25 cellular contexts compared by ENCODE assay signal in the genomic region with DNA sequence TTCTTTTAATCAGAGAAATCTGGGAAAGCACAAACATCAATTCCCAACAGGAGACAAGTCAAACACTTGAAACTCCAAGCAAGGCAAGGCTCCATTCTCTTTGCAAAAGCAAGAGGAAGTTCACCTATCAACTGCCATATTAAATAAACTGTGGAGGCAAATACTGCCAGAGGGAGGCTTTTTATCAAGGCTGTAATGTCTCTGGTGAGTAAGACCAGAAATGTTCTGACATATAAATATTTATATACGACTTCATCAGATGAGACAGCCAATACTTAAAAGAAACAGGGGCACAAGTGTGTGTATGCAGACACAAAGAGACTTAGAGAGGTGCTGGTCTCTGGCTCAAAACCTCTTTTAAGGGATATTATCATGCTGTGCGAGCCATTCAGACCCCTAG. TPM values are rescaled to one million over a fixed set of nuclear protein-coding genes. Genes with fewer than 3 reads are reported as not detected.
DNase-seq lines count a peak whose midpoint lies in the region; ATAC-seq and TF ChIP-seq lines count a peak whose summit lies in the region.
"Had no signal": no experiment of that assay in that cellular context is flagged by ENCODE, and none has a peak within 500 bp of the region (broad histone marks: within the 10 kb centered on the region; RNA-seq: fewer than 3 reads in every experiment).

No MANE protein-coding gene starts in this region.

- H4K5ac ChIP-seq in H9 (ENCODE audit: insufficient read length, low read depth, low read length), result no peak overlapping the region

- H3K27me3 ChIP-seq in H9 (ENCODE audit: insufficient read depth, low read length), result no peaks in the 10 kb centered on the region
- H3K27me3 ChIP-seq: BE2C had no signal

- H3K14ac ChIP-seq in H9 (ENCODE audit: insufficient read depth, low read length), result no peak overlapping the region

- no peak overlapping the region for H3K4me2 ChIP-seq in H9 (ENCODE audit: insufficient read depth, insufficient read length, low read length)
- H3K4me2 ChIP-seq: A549 had no signal

- DNase-seq in COR-L47 (lab: John Stamatoyannopoulos, UW) (peak; percentile 66), NCI-H1092 (lab: John Stamatoyannopoulos, UW) (peak; percentile 17), NCI-H345 treated with DMSO at 0.1 percent for 48 hours (lab: John Stamatoyannopoulos, UW; ENCODE audit: unreplicated experiment) (peak; percentile 75), WTC11 (ENCODE audit: low spot score) (no peak), H9 (no peak)
- DNase-seq: BE2C; KBM-7; MM.1S; NCI-H1048; NCI-H1694 treated with DMSO at 0.1 percent for 48 hours; NCI-H2107; NCI-H2227 treated with DMSO at 0.1 percent for 48 hours; NCI-H524; NK-92 treated with Interleukin-12 subunit alpha and Interleukin-12 subunit beta, amount 100 ng/mL, for 24 hours; SHP77 treated with DMSO at 0.1 percent for 48 hours had no signal

- H3K9ac ChIP-seq in H9 (ENCODE audit: extremely low read depth, insufficient read length, low read length), result no peak overlapping the region

- H2BK20ac ChIP-seq in H9 (ENCODE audit: low read depth, low read length, poor library complexity, severe bottlenecking), result no peak overlapping the region

- no peaks in the 10 kb centered on the region for H3K79me2 ChIP-seq in H9 (ENCODE audit: insufficient read depth, low read length)

- H3K79me1 ChIP-seq in H9 (ENCODE audit: insufficient read depth, low read depth, low read length, poor library complexity, severe bottlenecking), result no peaks in the 10 kb centered on the region

- H2BK12ac ChIP-seq in H9 (ENCODE audit: insufficient read length, low read depth, low read length), result no peak overlapping the region

- no peak overlapping the region for H2AK5ac ChIP-seq in H9 (ENCODE audit: insufficient read length, low read length)

- H3T11ph ChIP-seq in H9 (ENCODE audit: low read length), result no peak overlapping the region

- H3K4me3 Mint-ChIP-seq in WTC11 (no peak overlapping the region), H9 (no peak overlapping the region)

- H3K36me3 Mint-ChIP-seq in WTC11 (no peaks in the 10 kb centered on the region), H9 (ENCODE audit: insufficient read depth in 1 of 3, low read depth in 3 of 3) (no peaks in the 10 kb centered on the region)

- H3K9me3 ChIP-seq in H9 (ENCODE audit: control insufficient read depth, low read depth, low read length), result no peaks in the 10 kb centered on the region
- H3K9me3 ChIP-seq: A549, BE2C had no signal

- no peaks in the 10 kb centered on the region for H3K23me2 ChIP-seq in H9 (ENCODE audit: insufficient read length, low read depth, low read length, poor library complexity, severe bottlenecking)

- no CpG with 5 or more reads among the region's 2 CpGs for WGBS in H9 (ENCODE audit: extremely low coverage, insufficient read length, low lambda C conversion rate)

- no peak overlapping the region for H3K27ac Mint-ChIP-seq in WTC11
- H3K27ac Mint-ChIP-seq in H9, result no peak overlapping the region

- no peak overlapping the region for H3K4ac ChIP-seq in H9 (ENCODE audit: low read depth, low read length)

- H3K23ac ChIP-seq in H9 (ENCODE audit: insufficient read length, low read depth, low read length), result no peak overlapping the region

- H4K8ac ChIP-seq in H9 (replicated peaks; ENCODE audit: insufficient read length, low read depth, low read length), result no peak overlapping the region

- CTCF ChIA-PET in WTC11 (lab: Charles Lee), result interaction anchor here (1.5 kb wide), 1 partner anchor 60 kb away, joined by 4 read pairs; no protein-coding TSS in a partner anchor

- no peaks in the 10 kb centered on the region for H3K9me3 Mint-ChIP-seq in WTC11
- H3K9me3 Mint-ChIP-seq in H9, result no peaks in the 10 kb centered on the region

- no peak overlapping the region for H2AFZ ChIP-seq in H9 (ENCODE audit: low read length)

- no peak overlapping the region for H2BK15ac ChIP-seq in H9 (ENCODE audit: low read depth, low read length)

- ATAC-seq in WTC11 (peak; percentile 20; the same call in 1 of the 2 replicates), HG03097 (IDR thresholded peaks at IDR 0.05; ENCODE audit: low FRiP score, unreplicated experiment) (no peak), HG02610 (IDR thresholded peaks at IDR 0.05; ENCODE audit: unreplicated experiment) (no peak), HG02623 (IDR thresholded peaks at IDR 0.05; ENCODE audit: unreplicated experiment) (no peak)
- ATAC-seq: A549 had no signal

- H3K18ac ChIP-seq in H9 (ENCODE audit: insufficient read length, low read depth, low read length), result no peak overlapping the region

- no peak overlapping the region for H4K91ac ChIP-seq in H9 (ENCODE audit: insufficient read length, low read depth, low read length)

- H3K56ac ChIP-seq in H9 (ENCODE audit: insufficient read length, low read depth, low read length), result no peak overlapping the region

- POLR2A ChIA-PET in WTC11 (lab: Charles Lee), result no interaction called here

- H3K4me1 Mint-ChIP-seq in WTC11 (peaks cover 8% of the 10 kb centered on the region), H9 (peaks cover 10 to 16% of the 10 kb centered on the region in 2 experiments)

- TF ChIP-seq CTCF in WTC11 (IDR thresholded peaks at IDR 0.05), result no peak
- TF ChIP-seq CTCF in H9 (conservative IDR thresholded peaks at IDR 0.05), result no peak

- peaks cover 60% of the 10 kb centered on the region for H3K27me3 Mint-ChIP-seq in WTC11 (ENCODE audit: low read depth)
- peaks cover 4% of the 10 kb centered on the region; the same call in 1 of the 2 replicates for H3K27me3 Mint-ChIP-seq in H9 (ENCODE audit: low read depth)

- no peak overlapping the region for H2BK120ac ChIP-seq in H9 (ENCODE audit: low read depth, low read length, poor library complexity, severe bottlenecking)

- no peak overlapping the region for H2BK5ac ChIP-seq in H9 (ENCODE audit: insufficient read length, low read length)

- H4K20me1 ChIP-seq in H9 (ENCODE audit: control insufficient read depth, insufficient read depth, insufficient read length), result no peaks in the 10 kb centered on the region

- no peak overlapping the region for H3K27ac ChIP-seq in H9 (ENCODE audit: insufficient read length, low read depth, low read length)
- H3K27ac ChIP-seq: A549, HL-60, RWPE1, SK-N-MC had no signal

- H3K4me1 ChIP-seq in H9 (ENCODE audit: insufficient read depth, low read length), result peaks cover 4% of the 10 kb centered on the region; the same call in 1 of the 2 replicates
- H3K4me1 ChIP-seq: A549, BE2C had no signal

TF ChIP-seq in WTC11, 78 proteins besides CTCF, POLR2A, EP300 and RAD21 (continues in another document):
- no peak for TF ChIP-seq MXD4 (CRISPR knock-in tag; IDR thresholded peaks at IDR 0.05; ENCODE audit: borderline replicate concordance)
- TF ChIP-seq TEAD1 (CRISPR knock-in tag; IDR thresholded peaks at IDR 0.05), result no peak
- TF ChIP-seq, protein P1, sequence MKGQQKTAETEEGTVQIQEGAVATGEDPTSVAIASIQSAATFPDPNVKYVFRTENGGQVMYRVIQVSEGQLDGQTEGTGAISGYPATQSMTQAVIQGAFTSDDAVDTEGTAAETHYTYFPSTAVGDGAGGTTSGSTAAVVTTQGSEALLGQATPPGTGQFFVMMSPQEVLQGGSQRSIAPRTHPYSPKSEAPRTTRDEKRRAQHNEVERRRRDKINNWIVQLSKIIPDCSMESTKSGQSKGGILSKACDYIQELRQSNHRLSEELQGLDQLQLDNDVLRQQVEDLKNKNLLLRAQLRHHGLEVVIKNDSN (CRISPR knock-in tag; IDR thresholded peaks at IDR 0.05), result no peak
- no peak for TF ChIP-seq JUN (CRISPR knock-in tag; IDR thresholded peaks at IDR 0.05)
- no peak for TF ChIP-seq SOX15 (CRISPR knock-in tag; IDR thresholded peaks at IDR 0.05)
- TF ChIP-seq ZNF423 (CRISPR knock-in tag; IDR thresholded peaks at IDR 0.05), result no peak
- TF ChIP-seq, protein P2, sequence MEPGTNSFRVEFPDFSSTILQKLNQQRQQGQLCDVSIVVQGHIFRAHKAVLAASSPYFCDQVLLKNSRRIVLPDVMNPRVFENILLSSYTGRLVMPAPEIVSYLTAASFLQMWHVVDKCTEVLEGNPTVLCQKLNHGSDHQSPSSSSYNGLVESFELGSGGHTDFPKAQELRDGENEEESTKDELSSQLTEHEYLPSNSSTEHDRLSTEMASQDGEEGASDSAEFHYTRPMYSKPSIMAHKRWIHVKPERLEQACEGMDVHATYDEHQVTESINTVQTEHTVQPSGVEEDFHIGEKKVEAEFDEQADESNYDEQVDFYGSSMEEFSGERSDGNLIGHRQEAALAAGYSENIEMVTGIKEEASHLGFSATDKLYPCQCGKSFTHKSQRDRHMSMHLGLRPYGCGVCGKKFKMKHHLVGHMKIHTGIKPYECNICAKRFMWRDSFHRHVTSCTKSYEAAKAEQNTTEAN (CRISPR knock-in tag; IDR thresholded peaks at IDR 0.05), result no peak
- TF ChIP-seq, protein P3, sequence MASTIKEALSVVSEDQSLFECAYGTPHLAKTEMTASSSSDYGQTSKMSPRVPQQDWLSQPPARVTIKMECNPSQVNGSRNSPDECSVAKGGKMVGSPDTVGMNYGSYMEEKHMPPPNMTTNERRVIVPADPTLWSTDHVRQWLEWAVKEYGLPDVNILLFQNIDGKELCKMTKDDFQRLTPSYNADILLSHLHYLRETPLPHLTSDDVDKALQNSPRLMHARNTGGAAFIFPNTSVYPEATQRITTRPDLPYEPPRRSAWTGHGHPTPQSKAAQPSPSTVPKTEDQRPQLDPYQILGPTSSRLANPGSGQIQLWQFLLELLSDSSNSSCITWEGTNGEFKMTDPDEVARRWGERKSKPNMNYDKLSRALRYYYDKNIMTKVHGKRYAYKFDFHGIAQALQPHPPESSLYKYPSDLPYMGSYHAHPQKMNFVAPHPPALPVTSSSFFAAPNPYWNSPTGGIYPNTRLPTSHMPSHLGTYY (CRISPR knock-in tag; IDR thresholded peaks at IDR 0.05), result no peak
- no peak for TF ChIP-seq ELF4 (CRISPR knock-in tag; IDR thresholded peaks at IDR 0.05; ENCODE audit: low read depth)
- no peak for TF ChIP-seq TEAD4 (CRISPR knock-in tag; IDR thresholded peaks at IDR 0.05)
- TF ChIP-seq NFATC4 (CRISPR knock-in tag; IDR thresholded peaks at IDR 0.05), result no peak
- no peak for TF ChIP-seq ZNF232 (CRISPR knock-in tag; IDR thresholded peaks at IDR 0.05)

RNA-seq across cellular contexts. Expression of a gene that starts 24.5 kb away (rescaled TPM):
- 2.1 to 2.4 TPM (median 2.2 TPM) in 3 replicates for total RNA-seq in WTC11 (2021)
- 1.3 and 2.0 TPM in 2 replicates for total RNA-seq in H9 (2021)
- total RNA-seq: G401; HT-29; T-helper 2 cell treated with Interferon-gamma antibody and Interleukin-4, amounts not matched to agents 100 ng/mL and 5 ng/mL, for 36 hours had no signal

Comparison
In these comparisons a context has a peak if more than half of its experiments do, and no peak if none do; other contexts are left out.
1. DNase-seq: peak in COR-L47 (single experiment), NCI-H1092 (single experiment) and NCI-H345 treated with DMSO at 0.1 percent for 48 hours (single experiment); none in WTC11 (single experiment) and H9 (single experiment).